Comparison of ENCODE assay signal across 17 cellular contexts in the genomic region with DNA sequence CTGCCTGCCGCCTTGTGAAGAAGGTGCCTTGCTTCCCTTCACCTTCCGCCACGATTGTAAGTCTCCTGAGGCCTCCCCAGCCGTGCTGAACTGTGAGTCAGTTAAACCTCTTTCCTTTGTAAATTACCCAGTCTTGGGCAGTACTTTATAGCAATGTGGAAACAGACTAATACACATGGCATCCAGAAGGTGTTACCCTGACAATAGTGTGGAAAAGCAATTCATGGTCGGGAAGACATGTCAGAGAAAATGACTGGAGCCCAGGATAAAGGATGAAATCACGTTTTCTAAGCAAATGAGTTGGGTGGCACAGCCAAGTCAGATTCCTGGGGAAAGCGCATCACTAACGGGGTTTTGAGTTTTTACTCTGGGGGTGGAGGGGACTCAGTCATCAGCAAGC.
A peak's percentile ranks its signal among the peaks of the same experiment; 100 is the strongest.
DNase-seq lines count a peak whose midpoint lies in the region; ATAC-seq, FAIRE-seq and TF ChIP-seq lines count a peak whose summit lies in the region.
"Had no signal": no experiment of that assay in that cellular context is flagged by ENCODE, and none has a peak within 500 bp of the region (broad histone marks: within the 10 kb centered on the region; RNA-seq: fewer than 3 reads in every experiment).

No MANE protein-coding gene starts in this region.

- H3K27me3 Mint-ChIP-seq in progenitor cell of endocrine pancreas = no peaks in the 10 kb centered on the region
- H3K27me3 Mint-ChIP-seq: CD4-positive, alpha-beta T cell had no signal

- no peaks in the 10 kb centered on the region for H3K36me3 ChIP-seq in bronchial epithelial cell (ENCODE audit: control insufficient read depth, insufficient read depth, low read length)

- H3K9me3 Mint-ChIP-seq in activated naive CD4-positive, alpha-beta T cell treated with anti-CD3 and anti-CD28 coated beads, Interleukin-2, amount 50 U/mL, for 72 hours = no peaks in the 10 kb centered on the region
- no peaks in the 10 kb centered on the region for H3K9me3 Mint-ChIP-seq in progenitor cell of endocrine pancreas (ENCODE audit: low read depth)
- H3K9me3 Mint-ChIP-seq: CD4-positive, alpha-beta T cell had no signal

- peaks cover 5% of the 10 kb centered on the region for H3K4me1 Mint-ChIP-seq in progenitor cell of endocrine pancreas (ENCODE audit: low read depth)

- H3K4me3 Mint-ChIP-seq in progenitor cell of endocrine pancreas (ENCODE audit: low read depth) = no peak overlapping the region
- H3K4me3 Mint-ChIP-seq: CD4-positive, alpha-beta T cell had no signal

- peak overlapping the region; percentile 70 to 86 for H3K27ac Mint-ChIP-seq in activated naive CD4-positive, alpha-beta T cell treated with anti-CD3 and anti-CD28 coated beads, Interleukin-2, amount 50 U/mL, for 72 hours
- H3K27ac Mint-ChIP-seq in progenitor cell of endocrine pancreas = peak overlapping the region; percentile 12
- H3K27ac Mint-ChIP-seq: CD4-positive, alpha-beta T cell had no signal

- no peak for TF ChIP-seq CTCF in bronchial epithelial cell (IDR thresholded peaks at IDR 0.05; ENCODE audit: insufficient read depth, low read length, severe bottlenecking)
- TF ChIP-seq CTCF in progenitor cell of endocrine pancreas (IDR thresholded peaks at IDR 0.05; ENCODE audit: unreplicated experiment) = no peak

- FAIRE-seq in bronchial epithelial cell (lab: Jason Lieb, UNC) = peak; percentile 13

- ATAC-seq in activated naive CD4-positive, alpha-beta T cell treated with anti-CD3 and anti-CD28 coated beads, Interleukin-2, amount 50 U/mL, for 72 hours = no peak
- ATAC-seq in HG02759 (IDR thresholded peaks at IDR 0.05; ENCODE audit: unreplicated experiment) (no peak), GM21515 (IDR thresholded peaks at IDR 0.05; ENCODE audit: unreplicated experiment) (no peak)
- ATAC-seq: HCT116 had no signal

- no peak for DNase-seq in activated naive CD4-positive, alpha-beta T cell treated with anti-CD3 and anti-CD28 coated beads, Interleukin-2, amount 50 U/mL, for 72 hours (ENCODE audit: low spot score in 2 of 2)
- DNase-seq in activated naive CD4-positive, alpha-beta T cell treated with anti-CD3 and anti-CD28 coated beads, Interleukin-2, amount 50 U/mL, for 16 hours = no peak
- DNase-seq in ELR (ENCODE audit: low read depth) (peak; percentile 7), bronchial epithelial cell (ENCODE audit: low read depth) (no peak), progenitor cell of endocrine pancreas (ENCODE audit: low spot score, unreplicated experiment) (no peak), NCI-H526 (lab: John Stamatoyannopoulos, UW) (no peak)
- DNase-seq: Caco-2; CD4-positive, alpha-beta T cell; GF-D8; NCI-H1105 treated with DMSO at 0.1 percent for 48 hours; NCI-H1694; NCI-H2081 treated with DMSO at 0.1 percent for 48 hours; NCI-H510A; SIG-M5 had no signal

- no peak overlapping the region for H3K4me3 ChIP-seq in bronchial epithelial cell (ENCODE audit: low read depth, low read length)

- H3K27me3 ChIP-seq in bronchial epithelial cell (ENCODE audit: control insufficient read depth, insufficient read depth, low read length) = no peaks in the 10 kb centered on the region

- peaks cover 13 to 21% of the 10 kb centered on the region in 2 donors for H3K36me3 Mint-ChIP-seq in activated naive CD4-positive, alpha-beta T cell treated with anti-CD3 and anti-CD28 coated beads, Interleukin-2, amount 50 U/mL, for 72 hours
- H3K36me3 Mint-ChIP-seq in progenitor cell of endocrine pancreas (ENCODE audit: insufficient read depth) = peaks cover 16% of the 10 kb centered on the region
